In genomic region chr20:61736001-61736635, GRCh38 we compare ENCODE assay signal across 18 cellular contexts.
A peak's percentile ranks its signal among the peaks of the same experiment; 100 is the strongest.
DNase-seq lines count a peak whose midpoint lies in the region; ATAC-seq and TF ChIP-seq lines count a peak whose summit lies in the region.
"Had no signal": no experiment of that assay in that cellular context is flagged by ENCODE, and none has a peak within 500 bp of the region (broad histone marks: within the 10 kb centered on the region; RNA-seq: fewer than 3 reads in every experiment).

No MANE protein-coding gene starts in this region.

- no peaks in the 10 kb centered on the region for H3K27me3 ChIP-seq in right cardiac atrium (ENCODE audit: control insufficient read depth, insufficient read depth)
- H3K27me3 ChIP-seq in right atrium auricular region, result no peaks in the 10 kb centered on the region
- H3K27me3 ChIP-seq in neuronal stem cell (ENCODE audit: control insufficient read depth in 3 of 3, insufficient read depth in 3 of 3, low read depth in 1 of 3, low read length in 3 of 3), result no peaks in the 10 kb centered on the region
- no peaks in the 10 kb centered on the region for H3K27me3 ChIP-seq in GM23338 (ENCODE audit: insufficient read depth)
- no peaks in the 10 kb centered on the region for H3K27me3 ChIP-seq in brain microvascular endothelial cell (replicated peaks)

- H3K4me3 Mint-ChIP-seq in brain, result peak overlapping the region in 1 of 5 experiments; percentile 51
- no peak overlapping the region for H3K4me3 Mint-ChIP-seq in GM23338
- H3K4me3 Mint-ChIP-seq: CD8-positive, alpha-beta T cell had no signal

- intact Hi-C loops in right cardiac atrium (cut with DNase I), result no loop called here

- H2BK5ac ChIP-seq in neuronal stem cell (ENCODE audit: low read length), result no peak overlapping the region

- no peak overlapping the region for H3K4me3 ChIP-seq in right cardiac atrium (ENCODE audit: low read length)
- no peak overlapping the region for H3K4me3 ChIP-seq in right atrium auricular region
- no peak overlapping the region for H3K4me3 ChIP-seq in neuronal stem cell (ENCODE audit: low read length in 2 of 2)
- H3K4me3 ChIP-seq in GM23338, result no peak overlapping the region
- no peak overlapping the region for H3K4me3 ChIP-seq in brain microvascular endothelial cell (ENCODE audit: low read depth, low read length)

- no peak overlapping the region for H2BK120ac ChIP-seq in neuronal stem cell (ENCODE audit: low read depth, low read length)

- H3K4me2 ChIP-seq in neuronal stem cell (ENCODE audit: insufficient read depth, low read length, poor library complexity, severe bottlenecking) (no peak overlapping the region), GM23338 (no peak overlapping the region)

- no peaks in the 10 kb centered on the region for H3K79me2 ChIP-seq in GM23338 (replicated peaks; ENCODE audit: insufficient read depth)

- H3K27ac Mint-ChIP-seq in brain (peak overlapping the region in 3 of 5 experiments; percentile 60 to 82 (median 78)), GM23338 (no peak overlapping the region)
- H3K27ac Mint-ChIP-seq: CD8-positive, alpha-beta T cell had no signal

- H3K27me3 Mint-ChIP-seq in brain (peaks cover 6% of the 10 kb centered on the region), GM23338 (ENCODE audit: insufficient read depth, low read depth, poor library complexity) (peaks cover 17% of the 10 kb centered on the region)

- H3K4me1 Mint-ChIP-seq in brain (peaks cover 44% of the 10 kb centered on the region), GM23338 (no peaks in the 10 kb centered on the region; the same call in 2 of the 3 replicates)

- no peak for ATAC-seq in right cardiac atrium
- ATAC-seq in GM23338, result no peak
- ATAC-seq: CD8-positive, alpha-beta T cell; HCT116 had no signal

- TF ChIP-seq CTCF in right atrium auricular region (IDR thresholded peaks at IDR 0.05), result no peak
- no peak for TF ChIP-seq CTCF in brain (conservative IDR thresholded peaks at IDR 0.05)
- no peak for TF ChIP-seq CTCF in GM23338 (conservative IDR thresholded peaks at IDR 0.05; ENCODE audit: low read depth in 2 of 2)
- TF ChIP-seq CTCF in brain microvascular endothelial cell (IDR thresholded peaks at IDR 0.05; ENCODE audit: low read depth, low read length, missing control alignments), result no peak

- WGBS in right cardiac atrium, result 42% methylated on average over 10 of the region's 10 CpGs
- WGBS in neuronal stem cell (ENCODE audit: extremely low coverage in 2 of 2, insufficient read length in 2 of 2, insufficient replicate concordance in 1 of 2), 2 donors, result 100% methylated on average over 1 of the region's 10 CpGs; no CpG with 5 or more reads in 1 of the 2 donors

- no peaks in the 10 kb centered on the region for H3F3A ChIP-seq in GM23338 (replicated peaks; ENCODE audit: low read depth)

- DNase-seq in right cardiac atrium (peak in 2 of 3 donors; percentile 2 to 33), right atrium auricular region (ENCODE audit: low spot score) (no peak), neuronal stem cell (ENCODE audit: low spot score) (no peak), GM23338 (ENCODE audit: low spot score) (no peak), NCI-H1417 (lab: John Stamatoyannopoulos, UW) (no peak), pons (ENCODE audit: low spot score) (no peak), brain microvascular endothelial cell (no peak)
- DNase-seq: 8988T; ACHN; CD8-positive, alpha-beta T cell; COR-L47; DMS153; DMS79 treated with DMSO at 0.1 percent for 48 hours; EL had no signal

- no peak overlapping the region for H3K23ac ChIP-seq in neuronal stem cell (ENCODE audit: low read depth, low read length, poor library complexity)

- no peaks in the 10 kb centered on the region for H3K9me2 ChIP-seq in GM23338 (ENCODE audit: insufficient read depth)

- H3K18ac ChIP-seq in neuronal stem cell (ENCODE audit: low read length), result peak overlapping the region; percentile 65

- H4K91ac ChIP-seq in neuronal stem cell (ENCODE audit: low read depth, low read length, poor library complexity), result peak overlapping the region; percentile 9

- H2BK15ac ChIP-seq in neuronal stem cell (ENCODE audit: low read length), result peak overlapping the region; percentile 52

- 0 out of 2 replicates have a peak, but pooled peaks cover 2% of the 10 kb centered on the region for H4K20me1 ChIP-seq in GM23338 (replicated peaks; ENCODE audit: insufficient read depth)

- H3K27ac ChIP-seq in right cardiac atrium (ENCODE audit: low read length), result no peak overlapping the region
- H3K27ac ChIP-seq in right atrium auricular region, result no peak overlapping the region
- H3K27ac ChIP-seq in neuronal stem cell (replicated peaks; ENCODE audit: low read length), result no peak overlapping the region
- H3K27ac ChIP-seq in GM23338 (ENCODE audit: low read depth), result no peak overlapping the region
- H3K27ac ChIP-seq in brain microvascular endothelial cell, result no peak overlapping the region
- H3K27ac ChIP-seq: C4-2B, HL-60 had no signal

- H2AK5ac ChIP-seq in neuronal stem cell (ENCODE audit: low read depth, low read length), result peak overlapping the region; percentile 60

- H3K79me1 ChIP-seq in neuronal stem cell (ENCODE audit: low read depth, low read length), result no peaks in the 10 kb centered on the region

- H3K9me3 ChIP-seq in right cardiac atrium (ENCODE audit: control insufficient read depth, low read length) (no peaks in the 10 kb centered on the region), right atrium auricular region (no peaks in the 10 kb centered on the region), neuronal stem cell (replicated peaks in 1 of 2; ENCODE audit: control insufficient read depth in 2 of 2, insufficient read depth in 1 of 2, low read depth in 1 of 2, low read length in 2 of 2) (peaks cover 0 to 2% of the 10 kb centered on the region in 2 donors)

- no peak overlapping the region for H3K4ac ChIP-seq in neuronal stem cell (ENCODE audit: low read length)

- no peaks in the 10 kb centered on the region for H3K36me3 ChIP-seq in right atrium auricular region
- H3K36me3 ChIP-seq in neuronal stem cell (replicated peaks in 1 of 2; ENCODE audit: control insufficient read depth in 2 of 2, insufficient read depth in 2 of 2, low read length in 2 of 2), result no peaks in the 10 kb centered on the region
- H3K36me3 ChIP-seq in GM23338 (ENCODE audit: insufficient read depth), result no peaks in the 10 kb centered on the region
- no peaks in the 10 kb centered on the region for H3K36me3 ChIP-seq in brain microvascular endothelial cell (replicated peaks)

- H4K8ac ChIP-seq in neuronal stem cell (ENCODE audit: low read depth, low read length), result no peak overlapping the region

- H3K14ac ChIP-seq in neuronal stem cell (ENCODE audit: low read length), result no peak overlapping the region

- H3K36me3 Mint-ChIP-seq in brain, result no peaks in the 10 kb centered on the region
- H3K36me3 Mint-ChIP-seq in GM23338 (ENCODE audit: low read depth), result no peaks in the 10 kb centered on the region
- H3K36me3 Mint-ChIP-seq: CD8-positive, alpha-beta T cell had no signal

- no peak overlapping the region for H2AFZ ChIP-seq in neuronal stem cell (ENCODE audit: low read length)
- H2AFZ ChIP-seq in GM23338, result no peak overlapping the region

- in situ Hi-C loops in brain microvascular endothelial cell (cut with HindIII; ENCODE audit: low pct_ligation_motif_present, low sequenced_read_pairs), result no loop called here

- H3K4me1 ChIP-seq in right cardiac atrium (ENCODE audit: control insufficient read depth, insufficient read depth, low read length), result no peaks in the 10 kb centered on the region
- H3K4me1 ChIP-seq in right atrium auricular region, result no peaks in the 10 kb centered on the region
- peaks cover 13 to 16% of the 10 kb centered on the region in 2 donors for H3K4me1 ChIP-seq in neuronal stem cell (ENCODE audit: control insufficient read depth in 2 of 2, insufficient read depth in 1 of 2, low read depth in 1 of 2, low read length in 2 of 2)
- no peaks in the 10 kb centered on the region for H3K4me1 ChIP-seq in GM23338 (ENCODE audit: insufficient read depth)

- no peak overlapping the region for H2BK12ac ChIP-seq in neuronal stem cell (ENCODE audit: low read length)

- no peak overlapping the region for H3K9ac ChIP-seq in neuronal stem cell (ENCODE audit: low read depth, low read length, poor library complexity)

- H3K9me3 Mint-ChIP-seq in brain (peaks cover 0 to 8% (median 0%) of the 10 kb centered on the region in 5 experiments), GM23338 (no peaks in the 10 kb centered on the region)
- H3K9me3 Mint-ChIP-seq: CD8-positive, alpha-beta T cell had no signal

TF ChIP-seq in GM23338, 12 proteins besides CTCF, POLR2A, EP300 and RAD21:
- no peak for TF ChIP-seq REST (IDR thresholded peaks at IDR 0.05; ENCODE audit: unreplicated experiment)
- TF ChIP-seq NANOG (IDR thresholded peaks at IDR 0.05; ENCODE audit: borderline replicate concordance), result no peak
- TF ChIP-seq ZNF114 (CRISPR knock-in tag; IDR thresholded peaks at IDR 0.05), result no peak
- TF ChIP-seq JUNB (IDR thresholded peaks at IDR 0.05; ENCODE audit: unreplicated experiment), result no peak

Comparison
In these comparisons a context has a peak if more than half of its experiments do, and no peak if none do; other contexts are left out.
1. DNase-seq: peak in right cardiac atrium (2 of 3); none in right atrium auricular region (single experiment), neuronal stem cell (single experiment), GM23338 (single experiment), NCI-H1417 (0 of 3), pons (single experiment) and brain microvascular endothelial cell (single experiment).